Comparison of ENCODE assay signal across 9 cellular contexts in the genomic region with DNA sequence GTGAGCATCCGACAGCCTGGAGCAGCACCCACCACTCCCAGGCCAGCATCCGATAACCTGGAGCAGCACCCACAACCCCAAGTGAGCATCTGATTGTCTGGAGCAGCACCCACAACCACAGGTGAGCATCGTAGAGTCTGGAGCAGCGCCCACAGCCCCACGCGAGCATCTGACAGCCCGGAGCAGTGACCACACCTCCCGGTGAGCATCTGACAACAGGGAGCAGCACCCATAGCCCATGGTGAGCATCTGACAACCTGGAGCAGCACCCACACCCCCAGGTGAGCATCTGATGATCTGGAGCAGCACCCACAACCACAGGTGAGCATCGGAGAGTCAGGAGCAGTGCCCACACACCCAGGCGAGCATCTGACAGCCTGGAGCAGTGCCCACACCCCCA. TPM values are rescaled to one million over a fixed set of nuclear protein-coding genes. Genes with fewer than 3 reads are reported as not detected.
A peak's percentile ranks its signal among the peaks of the same experiment; 100 is the strongest.
DNase-seq lines count a peak whose midpoint lies in the region; ATAC-seq and TF ChIP-seq lines count a peak whose summit lies in the region.
"Not testable (repeated sequence)": the region's sequence is repeated elsewhere in the genome, so short reads cannot be mapped to it uniquely, and the experiment has no call there.
"Had no signal": no experiment of that assay in that cellular context is flagged by ENCODE, and none has a peak within 500 bp of the region (broad histone marks: within the 10 kb centered on the region; RNA-seq: fewer than 3 reads in every experiment).

No MANE protein-coding gene starts in this region.

- not testable (repeated sequence) for H2BK15ac ChIP-seq in neuronal stem cell (ENCODE audit: low read length)

- H3K23ac ChIP-seq in neuronal stem cell (ENCODE audit: low read depth, low read length, poor library complexity) = not testable (repeated sequence)

- not testable (repeated sequence) for H3K4me1 ChIP-seq in RWPE2 (ENCODE audit: insufficient read depth, poor library complexity, severe bottlenecking); neuronal stem cell (ENCODE audit: control insufficient read depth in 2 of 2, insufficient read depth in 1 of 2, low read depth in 1 of 2, low read length in 2 of 2)

- not testable (repeated sequence) for H3K79me1 ChIP-seq in neuronal stem cell (ENCODE audit: low read depth, low read length)

- not testable (repeated sequence) for H3K4me2 ChIP-seq in neuronal stem cell (ENCODE audit: insufficient read depth, low read length, poor library complexity, severe bottlenecking)

- H3K27ac Mint-ChIP-seq in activated CD4-positive, alpha-beta T cell treated with anti-CD3 and anti-CD28 coated beads for 36 hours; glutamatergic neuron (ENCODE audit: unreplicated experiment); type B pancreatic cell: not testable (repeated sequence)

- not testable (repeated sequence) for H2AFZ ChIP-seq in neuronal stem cell (ENCODE audit: low read length)

- WGBS in neuronal stem cell (ENCODE audit: extremely low coverage in 2 of 2, insufficient read length in 2 of 2, insufficient replicate concordance in 1 of 2), 2 donors = no CpG with 5 or more reads among the region's 10 CpGs

- H3K4me3 ChIP-seq in RWPE2 (ENCODE audit: severe bottlenecking); neuronal stem cell (ENCODE audit: low read length in 2 of 2): not testable (repeated sequence)

- H4K8ac ChIP-seq in neuronal stem cell (ENCODE audit: low read depth, low read length) = not testable (repeated sequence)

- not testable (repeated sequence) for H3K36me3 Mint-ChIP-seq in activated CD4-positive, alpha-beta T cell treated with anti-CD3 and anti-CD28 coated beads for 36 hours (ENCODE audit: low read depth); type B pancreatic cell
- peaks cover 29% of the 10 kb centered on the region for H3K36me3 Mint-ChIP-seq in glutamatergic neuron (ENCODE audit: unreplicated experiment)

- not testable (repeated sequence) for H2BK12ac ChIP-seq in neuronal stem cell (ENCODE audit: low read length)

- CTCF ChIA-PET in activated CD4-positive, alpha-beta T cell treated with anti-CD3 and anti-CD28 coated beads for 36 hours (lab: Charles Lee) = not testable (repeated sequence)

- H3K9me3 ChIP-seq in RWPE2 (ENCODE audit: severe bottlenecking); neuronal stem cell (replicated peaks in 1 of 2; ENCODE audit: control insufficient read depth in 2 of 2, insufficient read depth in 1 of 2, low read depth in 1 of 2, low read length in 2 of 2): not testable (repeated sequence)

- not testable (repeated sequence) for H3K27me3 ChIP-seq in RWPE2 (ENCODE audit: insufficient read depth, poor library complexity, severe bottlenecking)
- peaks cover 2 to 24% (median 5%) of the 10 kb centered on the region in 3 experiments for H3K27me3 ChIP-seq in neuronal stem cell (ENCODE audit: control insufficient read depth in 3 of 3, insufficient read depth in 3 of 3, low read depth in 1 of 3, low read length in 3 of 3)

- not testable (repeated sequence) for H2BK120ac ChIP-seq in neuronal stem cell (ENCODE audit: low read depth, low read length)

- not testable (repeated sequence) for H3K4me3 Mint-ChIP-seq in activated CD4-positive, alpha-beta T cell treated with anti-CD3 and anti-CD28 coated beads for 36 hours; glutamatergic neuron (ENCODE audit: unreplicated experiment); type B pancreatic cell

- not testable (repeated sequence) for H3K9me3 Mint-ChIP-seq in activated CD4-positive, alpha-beta T cell treated with anti-CD3 and anti-CD28 coated beads for 36 hours (ENCODE audit: low read depth); type B pancreatic cell
- peaks cover 30% of the 10 kb centered on the region for H3K9me3 Mint-ChIP-seq in glutamatergic neuron (ENCODE audit: unreplicated experiment)

- H3K9ac ChIP-seq in neuronal stem cell (ENCODE audit: low read depth, low read length, poor library complexity) = not testable (repeated sequence)

- DNase-seq in RWPE2 (ENCODE audit: low spot score) = peak; percentile 86
- peak; percentile 8 for DNase-seq in activated CD4-positive, alpha-beta T cell treated with anti-CD3 and anti-CD28 coated beads for 36 hours
- peak; percentile 14 for DNase-seq in glutamatergic neuron
- DNase-seq in left lobe of liver (ENCODE audit: low spot score) = peak; percentile 69
- not testable (repeated sequence) for DNase-seq in neuronal stem cell (ENCODE audit: low spot score)
- DNase-seq in sciatic nerve (ENCODE audit: low spot score) = peak; percentile 59
- peak; percentile 92 for DNase-seq in type B pancreatic cell (ENCODE audit: extremely low spot score, unreplicated experiment)

- H3K36me3 ChIP-seq in RWPE2 (ENCODE audit: low read depth); neuronal stem cell (replicated peaks in 1 of 2; ENCODE audit: control insufficient read depth in 2 of 2, insufficient read depth in 2 of 2, low read length in 2 of 2): not testable (repeated sequence)

- H3K4me1 Mint-ChIP-seq in activated CD4-positive, alpha-beta T cell treated with anti-CD3 and anti-CD28 coated beads for 36 hours; glutamatergic neuron (ENCODE audit: low read depth, unreplicated experiment); type B pancreatic cell (ENCODE audit: unreplicated experiment): not testable (repeated sequence)

- not testable (repeated sequence) for H3K27ac ChIP-seq in RWPE2 (ENCODE audit: poor library complexity, severe bottlenecking); neuronal stem cell (replicated peaks; ENCODE audit: low read length)

- POLR2A ChIA-PET in activated CD4-positive, alpha-beta T cell treated with anti-CD3 and anti-CD28 coated beads for 36 hours (lab: Charles Lee) = not testable (repeated sequence)

- not testable (repeated sequence) for H4K91ac ChIP-seq in neuronal stem cell (ENCODE audit: low read depth, low read length, poor library complexity)

- H3K4ac ChIP-seq in neuronal stem cell (ENCODE audit: low read length) = not testable (repeated sequence)

- not testable (repeated sequence) for TF ChIP-seq CTCF in RWPE2 (IDR thresholded peaks at IDR 0.05; ENCODE audit: poor library complexity, severe bottlenecking); glutamatergic neuron (IDR thresholded peaks at IDR 0.05; ENCODE audit: partially characterized antibody, unreplicated experiment); type B pancreatic cell (conservative IDR thresholded peaks at IDR 0.05)

- H3K14ac ChIP-seq in neuronal stem cell (ENCODE audit: low read length) = peak overlapping the region; percentile 63

- not testable (repeated sequence) for H3K18ac ChIP-seq in neuronal stem cell (ENCODE audit: low read length)

- intact Hi-C loops in activated CD4-positive, alpha-beta T cell treated with anti-CD3 and anti-CD28 coated beads for 36 hours (cut with DNase I, micrococcal nuclease); sciatic nerve (cut with DNase I): not testable (repeated sequence)

- not testable (repeated sequence) for H2AK5ac ChIP-seq in neuronal stem cell (ENCODE audit: low read depth, low read length)

- not testable (repeated sequence) for H2BK5ac ChIP-seq in neuronal stem cell (ENCODE audit: low read length)

- peaks cover 29% of the 10 kb centered on the region for H3K27me3 Mint-ChIP-seq in activated CD4-positive, alpha-beta T cell treated with anti-CD3 and anti-CD28 coated beads for 36 hours
- peaks cover 27% of the 10 kb centered on the region for H3K27me3 Mint-ChIP-seq in glutamatergic neuron (ENCODE audit: unreplicated experiment)
- not testable (repeated sequence) for H3K27me3 Mint-ChIP-seq in type B pancreatic cell

- ATAC-seq in RWPE2 (ENCODE audit: low read depth); activated CD4-positive, alpha-beta T cell treated with anti-CD3 and anti-CD28 coated beads for 36 hours; left lobe of liver; sciatic nerve: not testable (repeated sequence)

RNA-seq across cellular contexts. Expression of a gene that starts 25.1 kb away (rescaled TPM):
- 1 to 10 TPM in 1 of 2 experiments, under 1 TPM in 1; 0.97 to 1.4 TPM for total RNA-seq in activated CD4-positive, alpha-beta T cell treated with anti-CD3 and anti-CD28 coated beads for 36 hours
- 4.0 TPM for total RNA-seq in glutamatergic neuron (ENCODE audit: unreplicated experiment)
- not detected for total RNA-seq in left lobe of liver
- 1.1 TPM for polyA plus RNA-seq in neuronal stem cell (2013, experiment 1 of 2)
- polyA plus RNA-seq in neuronal stem cell (2013, experiment 2 of 2) = 1.4 TPM
- 1.7 TPM for total RNA-seq in sciatic nerve
- 1.1 TPM in 1 of 2 replicates, not detected in the other for total RNA-seq in type B pancreatic cell (ENCODE audit: low replicate concordance)
- total RNA-seq: Caco-2 had no signal
- polyA plus RNA-seq: A549 had no signal
